In genomic region chr2:233063269-233063975, GRCh38 we compare ENCODE assay signal across 1 cellular context.
TF ChIP-seq lines count a peak whose summit lies in the region.

No MANE protein-coding gene starts in this region.

TF ChIP-seq in GM12878, 131 proteins besides CTCF, POLR2A, EP300 and RAD21 (continues in another document):
- TF ChIP-seq BHLHE40 (IDR thresholded peaks at IDR 0.05; ENCODE audit: borderline replicate concordance in 1 of 2, low read depth in 2 of 2, low read length in 1 of 2) (peak; percentile 67 to 80), SP1 (IDR thresholded peaks at IDR 0.05; ENCODE audit: low read depth, low read length) (peak; percentile 41), PKNOX1 (IDR thresholded peaks at IDR 0.05) (peak; percentile 67), EGR1 (IDR thresholded peaks at IDR 0.05; ENCODE audit: borderline replicate concordance in 1 of 2, low read depth in 2 of 2, low read length in 2 of 2) (0 out of 3 replicates have a peak, but pooled peaks of 1 of the 2 experiments have one; percentile 34), PAX5 (IDR thresholded peaks at IDR 0.05; ENCODE audit: borderline replicate concordance, low read depth, low read length) (no peak; the same call in 1 of the 2 replicates), NBN (IDR thresholded peaks at IDR 0.05) (peak; percentile 41; the same call in 1 of the 2 replicates), RAD51 (IDR thresholded peaks at IDR 0.05) (peak; percentile 92), SUPT20H (IDR thresholded peaks at IDR 0.05; ENCODE audit: borderline replicate concordance, control insufficient read depth, low read depth, low read length) (no peak), PML (IDR thresholded peaks at IDR 0.05; ENCODE audit: low read length) (peak; percentile 83), NR2C1 (IDR thresholded peaks at IDR 0.05) (peak; percentile 30; the same call in 1 of the 2 replicates), FOXK2 (IDR thresholded peaks at IDR 0.05) (0 out of 2 replicates have a peak, but pooled peaks have one; percentile 23), NKRF (conservative IDR thresholded peaks at IDR 0.05) (peak; percentile 36; the same call in 1 of the 2 replicates), POLR2AphosphoS5 (IDR thresholded peaks at IDR 0.05; ENCODE audit: low read length) (peak; percentile 89), CREM (IDR thresholded peaks at IDR 0.05; ENCODE audit: low read depth) (0 out of 2 replicates have a peak, but pooled peaks have one; percentile 41), TBL1XR1 (IDR thresholded peaks at IDR 0.05; ENCODE audit: low read depth, low read length) (peak; percentile 22; the same call in 1 of the 2 replicates), TAF1 (IDR thresholded peaks at IDR 0.05; ENCODE audit: borderline replicate concordance, low read depth, low read length) (peak; percentile 66), CEBPZ (IDR thresholded peaks at IDR 0.05; ENCODE audit: low read depth, low read length) (no peak), FOXM1 (IDR thresholded peaks at IDR 0.05; ENCODE audit: low read depth, low read length) (no peak), ETV6 (conservative IDR thresholded peaks at IDR 0.05 in 1 of 2, IDR thresholded peaks at IDR 0.05 in 1 of 2; ENCODE audit: borderline replicate concordance in 1 of 2, low read depth in 1 of 2) (no peak), MXI1 (IDR thresholded peaks at IDR 0.05; ENCODE audit: low read depth, low read length) (peak; percentile 84), SMAD5 (IDR thresholded peaks at IDR 0.05; ENCODE audit: low read depth) (peak; percentile 91), SMAD1 (IDR thresholded peaks at IDR 0.05; ENCODE audit: low read depth, partially characterized antibody) (peak; percentile 30), ZBED1 (IDR thresholded peaks at IDR 0.05; ENCODE audit: borderline replicate concordance) (no peak), MAX (IDR thresholded peaks at IDR 0.05; ENCODE audit: low read depth, low read length) (peak; percentile 87), JUND (IDR thresholded peaks at IDR 0.05; ENCODE audit: low read depth, low read length) (no peak), RFX5 (IDR thresholded peaks at IDR 0.05; ENCODE audit: low read depth, low read length) (peak; percentile 73; the same call in 1 of the 2 replicates), E4F1 (IDR thresholded peaks at IDR 0.05; ENCODE audit: borderline replicate concordance, partially characterized antibody) (no peak), E2F8 (IDR thresholded peaks at IDR 0.05; ENCODE audit: low read depth, partially characterized antibody) (no peak), RELA (IDR thresholded peaks at IDR 0.05; ENCODE audit: borderline replicate concordance, partially characterized antibody) (peak; percentile 32), RUNX3 (IDR thresholded peaks at IDR 0.05; ENCODE audit: low read length) (peak; percentile 24), SIN3A (IDR thresholded peaks at IDR 0.05; ENCODE audit: low read depth, low read length) (peak; percentile 64; the same call in 1 of the 2 replicates), MTA2 (IDR thresholded peaks at IDR 0.05; ENCODE audit: low read depth) (no peak), SREBF2 (IDR thresholded peaks at IDR 0.05; ENCODE audit: low read length) (no peak), POU2F2 (IDR thresholded peaks at IDR 0.05; ENCODE audit: borderline replicate concordance, low read depth, low read length) (peak; percentile 96), DPF2 (IDR thresholded peaks at IDR 0.05) (0 out of 2 replicates have a peak, but pooled peaks have one; percentile 44), SMARCA5 (IDR thresholded peaks at IDR 0.05) (no peak), E2F4 (IDR thresholded peaks at IDR 0.05; ENCODE audit: low read depth, low read length) (no peak), EED (IDR thresholded peaks at IDR 0.05; ENCODE audit: low read depth) (peak; percentile 61; the same call in 1 of the 2 replicates), CEBPB (IDR thresholded peaks at IDR 0.05; ENCODE audit: borderline replicate concordance in 1 of 2, low read depth in 2 of 2, low read length in 2 of 2) (no peak), CHD2 (IDR thresholded peaks at IDR 0.05; ENCODE audit: borderline replicate concordance, low read depth, low read length) (peak; percentile 41; the same call in 1 of the 2 replicates), LARP7 (IDR thresholded peaks at IDR 0.05) (0 out of 2 replicates have a peak, but pooled peaks have one; percentile 11), ZNF687 (IDR thresholded peaks at IDR 0.05) (peak; percentile 94), JUNB (IDR thresholded peaks at IDR 0.05) (no peak), RBBP5 (conservative IDR thresholded peaks at IDR 0.05) (no peak)
